9 cellular contexts compared by ENCODE assay signal in genomic region chr11:130448039-130448415, GRCh38. TPM values are rescaled to one million over a fixed set of nuclear protein-coding genes. Genes with fewer than 3 reads are reported as not detected.
DNase-seq lines count a peak whose midpoint lies in the region; ATAC-seq and TF ChIP-seq lines count a peak whose summit lies in the region.
"Had no signal": no experiment of that assay in that cellular context is flagged by ENCODE, and none has a peak within 500 bp of the region (broad histone marks: within the 10 kb centered on the region; RNA-seq: fewer than 3 reads in every experiment).

No MANE protein-coding gene starts in this region.

- no peak for TF ChIP-seq POLR2A in gastrocnemius medialis (IDR thresholded peaks at IDR 0.05)

- H2AFZ ChIP-seq in GM23338 = peak overlapping the region; percentile 85

- peaks cover 59% of the 10 kb centered on the region for H3K27me3 Mint-ChIP-seq in GM23338 (ENCODE audit: insufficient read depth, low read depth, poor library complexity)
- peaks cover 12% of the 10 kb centered on the region for H3K27me3 Mint-ChIP-seq in glutamatergic neuron (ENCODE audit: unreplicated experiment)

- no peaks in the 10 kb centered on the region for H3K36me3 ChIP-seq in GM23338 (ENCODE audit: insufficient read depth)
- H3K36me3 ChIP-seq in gastrocnemius medialis = no peaks in the 10 kb centered on the region

- H3K36me3 Mint-ChIP-seq in GM23338 (ENCODE audit: low read depth) = peaks cover 3% of the 10 kb centered on the region; the same call in 1 of the 3 replicates
- H3K36me3 Mint-ChIP-seq in glutamatergic neuron (ENCODE audit: unreplicated experiment) = no peaks in the 10 kb centered on the region

- H3K27ac ChIP-seq in GM23338 (ENCODE audit: low read depth) (no peak overlapping the region), gastrocnemius medialis (peak overlapping the region in 3 of 4 donors; percentile 48 to 77 (median 65))

- H3F3A ChIP-seq in GM23338 (replicated peaks; ENCODE audit: low read depth) = 0 out of 2 replicates have a peak, but pooled peaks cover 10% of the 10 kb centered on the region

- H3K4me3 ChIP-seq in GM23338 (peak overlapping the region; percentile 79), WI38 (ENCODE audit: low read depth, low read length) (peak overlapping the region; percentile 67), gastrocnemius medialis (peak overlapping the region; percentile 56 to 70 (median 66))

- in situ Hi-C loops in gastrocnemius medialis (cut with MboI; ENCODE audit: low sequenced_read_pairs in 4 of 4) = loop anchor here in 2 of 4 donors (10.0 to 25.0 kb wide), 2 partner anchors 214 to 227 kb away; no protein-coding TSS in a partner anchor

- peaks cover 43% of the 10 kb centered on the region for H3K27me3 ChIP-seq in GM23338 (ENCODE audit: insufficient read depth)
- H3K27me3 ChIP-seq in gastrocnemius medialis = peaks cover 8 to 14% (median 8%) of the 10 kb centered on the region in 3 donors

- H3K9me3 ChIP-seq in gastrocnemius medialis = no peaks in the 10 kb centered on the region

- H3K27ac Mint-ChIP-seq in GM23338 (no peak overlapping the region), glutamatergic neuron (ENCODE audit: unreplicated experiment) (no peak overlapping the region)

- H3K9me2 ChIP-seq in GM23338 (ENCODE audit: insufficient read depth) = peaks cover 9% of the 10 kb centered on the region; the same call in 1 of the 2 replicates

- H3K79me2 ChIP-seq in GM23338 (replicated peaks; ENCODE audit: insufficient read depth) = no peaks in the 10 kb centered on the region

- H3K4me1 Mint-ChIP-seq in GM23338 = peaks cover 7% of the 10 kb centered on the region
- H3K4me1 Mint-ChIP-seq in glutamatergic neuron (ENCODE audit: low read depth, unreplicated experiment) = peaks cover 3% of the 10 kb centered on the region

- peaks cover 2% of the 10 kb centered on the region; the same call in 1 of the 3 replicates for H3K9me3 Mint-ChIP-seq in GM23338
- peaks cover 1% of the 10 kb centered on the region for H3K9me3 Mint-ChIP-seq in glutamatergic neuron (ENCODE audit: unreplicated experiment)

- intact Hi-C loops in gastrocnemius medialis (cut with DNase I; ENCODE audit: low total_unique reads) = no loop called here

- DNase-seq in GM23338 (ENCODE audit: low spot score) = no peak
- no peak for DNase-seq in glutamatergic neuron
- no peak for DNase-seq in gastrocnemius medialis
- no peak for DNase-seq in NK-92 treated with Interleukin-12 subunit alpha and Interleukin-12 subunit beta, amount 100 ng/mL, for 24 hours (lab: John Stamatoyannopoulos, UW)
- no peak for DNase-seq in OCI-M2 (lab: John Stamatoyannopoulos, UW; ENCODE audit: unreplicated experiment)
- DNase-seq: stimulated activated CD4-positive, alpha-beta T cell treated with anti-CD3 and anti-CD28 coated beads, Interleukin-12 subunit alpha, Interleukin-12 subunit beta, amount 100 ng/mL, for 4 hours had no signal

- no peak for TF ChIP-seq CTCF in GM23338 (conservative IDR thresholded peaks at IDR 0.05; ENCODE audit: low read depth in 2 of 2)
- TF ChIP-seq CTCF in WI38 (IDR thresholded peaks at IDR 0.05; ENCODE audit: low read depth, low read length) = no peak
- no peak for TF ChIP-seq CTCF in glutamatergic neuron (IDR thresholded peaks at IDR 0.05; ENCODE audit: partially characterized antibody, unreplicated experiment)
- TF ChIP-seq CTCF in gastrocnemius medialis (IDR thresholded peaks at IDR 0.05 in 4 of 5, conservative IDR thresholded peaks at IDR 0.05 in 1 of 5) = no peak

- H3K4me3 Mint-ChIP-seq in GM23338 (peak overlapping the region; percentile 87), glutamatergic neuron (ENCODE audit: unreplicated experiment) (peak overlapping the region; percentile 91)

- no peaks in the 10 kb centered on the region; the same call in 1 of the 2 replicates for H4K20me1 ChIP-seq in GM23338 (replicated peaks; ENCODE audit: insufficient read depth)

- peak overlapping the region; percentile 93 for H3K4me2 ChIP-seq in GM23338

- ATAC-seq in GM23338 (no peak), gastrocnemius medialis (peak in 1 of 2 donors; percentile 4), GM19452 (IDR thresholded peaks at IDR 0.05; ENCODE audit: unreplicated experiment) (no peak), GM21367 (IDR thresholded peaks at IDR 0.05; ENCODE audit: unreplicated experiment) (no peak)

- H3K4me1 ChIP-seq in GM23338 (ENCODE audit: insufficient read depth) = no peaks in the 10 kb centered on the region
- H3K4me1 ChIP-seq in gastrocnemius medialis = peaks cover 5 to 19% of the 10 kb centered on the region in 2 donors

TF ChIP-seq in GM23338, 12 proteins besides CTCF, POLR2A, EP300 and RAD21:
- TF ChIP-seq POLR2AphosphoS5 (IDR thresholded peaks at IDR 0.05; ENCODE audit: low read depth) = no peak
TF ChIP-seq in GM23338: peak in this region for 0.

RNA-seq across cellular contexts. Expression of gene ADAMTS15, which starts 0.4 kb away (rescaled TPM):
- 5.6 and 7.7 TPM in 2 replicates for total RNA-seq in GM23338 (2014; rRNA removed; shearing (Covaris generic))
- polyA plus RNA-seq in GM23338 (2016; fragmentation: Nextera tagmentation; extraction: Ambion mirVana) = 0.38 and 0.42 TPM in 2 replicates
- 0.20 TPM for total RNA-seq in glutamatergic neuron (ENCODE audit: unreplicated experiment)
- total RNA-seq in gastrocnemius medialis = 1 to 10 TPM; 1.2 to 3.4 (median 1.9) TPM

RNA-seq across cellular contexts. Expression of gene ADAMTS8, which starts 19.6 kb away (rescaled TPM):
- 15.3 and 16.2 TPM in 2 replicates for total RNA-seq in GM23338 (2014; rRNA removed; shearing (Covaris generic))
- 7.5 and 7.7 TPM in 2 replicates for polyA plus RNA-seq in GM23338 (2016; fragmentation: Nextera tagmentation; extraction: Ambion mirVana)
- total RNA-seq in glutamatergic neuron (ENCODE audit: unreplicated experiment) (0.32 TPM), gastrocnemius medialis (under 1 TPM in 3 of 4 donors, not detected in 1; 0.26 to 0.46 (median 0.29) TPM)

Comparison
In these comparisons a context has a peak if more than half of its experiments do, and no peak if none do; other contexts are left out.
1. RNA of gene ADAMTS8, which starts 19.6 kb away (total RNA-seq): 15.3 to 16.2 TPM in GM23338; 0.32 TPM in glutamatergic neuron (single experiment) and 0.26 to 0.46 TPM in gastrocnemius medialis; every median in the first group is over 10 times any median in the second.
2. Peak in every context shown above with its lines, with median percentiles within 50 percentile points of each other: H3K4me3 ChIP-seq.